13 cellular contexts compared by ENCODE assay signal in the genomic region with DNA sequence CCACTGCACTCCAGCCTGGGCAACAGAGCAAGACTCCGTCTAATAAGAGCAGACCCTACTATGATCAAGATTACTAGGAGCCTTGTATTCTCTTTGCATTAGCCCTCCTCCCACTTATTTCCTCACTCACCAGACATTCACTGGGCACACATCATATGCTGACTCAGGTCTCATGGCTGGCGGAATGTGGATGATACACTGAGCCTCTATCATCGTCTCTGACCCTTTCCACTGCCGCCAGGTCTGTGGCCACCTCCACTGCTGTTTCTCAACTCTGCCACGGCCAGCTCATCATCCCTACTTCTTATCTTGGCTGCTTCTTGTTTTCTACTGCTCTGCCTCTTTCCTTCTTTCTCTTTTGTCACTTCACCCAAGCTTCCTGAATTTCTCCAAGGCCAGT.
DNase-seq lines count a peak whose midpoint lies in the region; ATAC-seq and TF ChIP-seq lines count a peak whose summit lies in the region.
"Had no signal": no experiment of that assay in that cellular context is flagged by ENCODE, and none has a peak within 500 bp of the region (broad histone marks: within the 10 kb centered on the region; RNA-seq: fewer than 3 reads in every experiment).

No MANE protein-coding gene starts in this region.

- intact Hi-C loops in esophagus muscularis mucosa (cut with DNase I) = no loop called here

- H3K9me3 Mint-ChIP-seq in activated CD4-positive, alpha-beta T cell treated with anti-CD3 and anti-CD28 coated beads, Interleukin-2, amount 10 ng/mL, durations not matched to agents 7 days and 5 days = peaks cover 2% of the 10 kb centered on the region
- H3K9me3 Mint-ChIP-seq in T-cell = no peaks in the 10 kb centered on the region
- no peaks in the 10 kb centered on the region for H3K9me3 Mint-ChIP-seq in stimulated activated memory B cell treated with anti-CD40 and anti-IgM and Interleukin-4, amounts not matched to agents 10 μg/mL and 1 μg/mL and 100 μg/mL, for 72 hours

- no peaks in the 10 kb centered on the region for H3K27me3 Mint-ChIP-seq in activated CD4-positive, alpha-beta T cell treated with anti-CD3 and anti-CD28 coated beads, Interleukin-2, amount 10 ng/mL, durations not matched to agents 7 days and 5 days
- no peaks in the 10 kb centered on the region for H3K27me3 Mint-ChIP-seq in T-cell
- H3K27me3 Mint-ChIP-seq in stimulated activated memory B cell treated with anti-CD40 and anti-IgM and Interleukin-4, amounts not matched to agents 10 μg/mL and 1 μg/mL and 100 μg/mL, for 72 hours = no peaks in the 10 kb centered on the region

- H3K27me3 ChIP-seq in esophagus muscularis mucosa = no peaks in the 10 kb centered on the region
- H3K27me3 ChIP-seq: SJSA1 had no signal

- TF ChIP-seq EP300 in esophagus muscularis mucosa (IDR thresholded peaks at IDR 0.05) = no peak

- H3K27ac ChIP-seq in esophagus muscularis mucosa (replicated peaks in 1 of 4) = no peak overlapping the region
- H3K27ac ChIP-seq: SJSA1, thoracic aorta had no signal

- WGBS in esophagus muscularis mucosa = 81% methylated on average over 5 of the region's 5 CpGs

- ATAC-seq in T-cell (replicated peaks in 1 of 4) (no peak), GM19351 (IDR thresholded peaks at IDR 0.05; ENCODE audit: unreplicated experiment) (no peak)
- no peak for ATAC-seq in stimulated activated memory B cell treated with anti-CD40 and anti-IgM and Interleukin-4, amounts not matched to agents 10 μg/mL and 1 μg/mL and 100 μg/mL, for 72 hours

- H3K36me3 ChIP-seq in esophagus muscularis mucosa = no peaks in the 10 kb centered on the region
- H3K36me3 ChIP-seq: SJSA1, thoracic aorta had no signal

- no peak for TF ChIP-seq CTCF in esophagus muscularis mucosa (IDR thresholded peaks at IDR 0.05)

- POLR2A ChIA-PET in activated CD4-positive, alpha-beta T cell treated with anti-CD3 and anti-CD28 coated beads, Interleukin-2, amount 10 ng/mL, durations not matched to agents 7 days and 5 days (lab: Charles Lee) = no interaction called here
- POLR2A ChIA-PET in T-cell (lab: Charles Lee) = no interaction called here

- no peak for TF ChIP-seq POLR2A in esophagus muscularis mucosa (IDR thresholded peaks at IDR 0.05; ENCODE audit: low read depth)

- H3K36me3 Mint-ChIP-seq in activated CD4-positive, alpha-beta T cell treated with anti-CD3 and anti-CD28 coated beads, Interleukin-2, amount 10 ng/mL, durations not matched to agents 7 days and 5 days (ENCODE audit: low read depth) = peaks cover 26% of the 10 kb centered on the region
- peaks cover 10% of the 10 kb centered on the region for H3K36me3 Mint-ChIP-seq in T-cell
- no peaks in the 10 kb centered on the region for H3K36me3 Mint-ChIP-seq in stimulated activated memory B cell treated with anti-CD40 and anti-IgM and Interleukin-4, amounts not matched to agents 10 μg/mL and 1 μg/mL and 100 μg/mL, for 72 hours

- no peak for DNase-seq in activated CD4-positive, alpha-beta T cell treated with anti-CD3 and anti-CD28 coated beads, Interleukin-2, amount 10 ng/mL, durations not matched to agents 7 days and 5 days
- no peak for DNase-seq in activated CD4-positive, alpha-beta T cell treated with anti-CD3 and anti-CD28 coated beads for 1 hour
- DNase-seq in T-cell = no peak
- DNase-seq in fibroblast of peridontal ligament (ENCODE audit: extremely low read depth) = peak; percentile 55
- no peak for DNase-seq in esophagus muscularis mucosa (ENCODE audit: extremely low spot score)
- DNase-seq in anterior cingulate cortex (lab: John Stamatoyannopoulos, UW) = no peak
- DNase-seq: ACHN; NCI-H2171; stimulated activated CD4-positive, alpha-beta T cell treated with anti-CD3 and anti-CD28 coated beads, Interleukin-4, amount 100 ng/mL, for 1 hour had no signal

- no peaks in the 10 kb centered on the region for H3K9me3 ChIP-seq in esophagus muscularis mucosa
- H3K9me3 ChIP-seq: SJSA1, thoracic aorta had no signal

- H3K4me3 ChIP-seq in esophagus muscularis mucosa = no peak overlapping the region
- H3K4me3 ChIP-seq: SJSA1, thoracic aorta had no signal

- peaks cover 61% of the 10 kb centered on the region for H3K4me1 Mint-ChIP-seq in activated CD4-positive, alpha-beta T cell treated with anti-CD3 and anti-CD28 coated beads, Interleukin-2, amount 10 ng/mL, durations not matched to agents 7 days and 5 days
- peaks cover 73 to 83% (median 81%) of the 10 kb centered on the region in 3 donors for H3K4me1 Mint-ChIP-seq in T-cell
- H3K4me1 Mint-ChIP-seq in stimulated activated memory B cell treated with anti-CD40 and anti-IgM and Interleukin-4, amounts not matched to agents 10 μg/mL and 1 μg/mL and 100 μg/mL, for 72 hours = peaks cover 49% of the 10 kb centered on the region

- CTCF ChIA-PET in activated CD4-positive, alpha-beta T cell treated with anti-CD3 and anti-CD28 coated beads, Interleukin-2, amount 10 ng/mL, durations not matched to agents 7 days and 5 days (lab: Charles Lee) = interaction anchor here (1.4 to 1.7 kb wide), 4 partner anchors 13 to 182 kb away, joined by 3 to 4 read pairs (median 4); no protein-coding TSS in a partner anchor
- CTCF ChIA-PET in T-cell (lab: Charles Lee) = no interaction called here

- H3K27ac Mint-ChIP-seq in activated CD4-positive, alpha-beta T cell treated with anti-CD3 and anti-CD28 coated beads, Interleukin-2, amount 10 ng/mL, durations not matched to agents 7 days and 5 days = peak overlapping the region; percentile 54
- H3K27ac Mint-ChIP-seq in T-cell = peak overlapping the region; percentile 24 to 87
- H3K27ac Mint-ChIP-seq in stimulated activated memory B cell treated with anti-CD40 and anti-IgM and Interleukin-4, amounts not matched to agents 10 μg/mL and 1 μg/mL and 100 μg/mL, for 72 hours = peak overlapping the region; percentile 33

- H3K4me1 ChIP-seq in esophagus muscularis mucosa = peaks cover 6 to 40% (median 23%) of the 10 kb centered on the region in 4 donors

- no peak overlapping the region for H3K4me3 Mint-ChIP-seq in activated CD4-positive, alpha-beta T cell treated with anti-CD3 and anti-CD28 coated beads, Interleukin-2, amount 10 ng/mL, durations not matched to agents 7 days and 5 days
- H3K4me3 Mint-ChIP-seq in T-cell = peak overlapping the region in 1 of 3 donors; percentile 15
- H3K4me3 Mint-ChIP-seq in stimulated activated memory B cell treated with anti-CD40 and anti-IgM and Interleukin-4, amounts not matched to agents 10 μg/mL and 1 μg/mL and 100 μg/mL, for 72 hours = no peak overlapping the region
